Comparison of ENCODE assay signal across 1 cellular context in genomic region chr7:129146237-129146979, GRCh38.
TF ChIP-seq lines count a peak whose summit lies in the region.

No MANE protein-coding gene starts in this region.

TF ChIP-seq in WTC11, 78 proteins besides CTCF, POLR2A, EP300 and RAD21 (continued from another document):
- TF ChIP-seq PREB (CRISPR knock-in tag; IDR thresholded peaks at IDR 0.05; ENCODE audit: borderline replicate concordance) (no peak), TCF7 (CRISPR knock-in tag; IDR thresholded peaks at IDR 0.05; ENCODE audit: low read depth) (no peak), ZNF532 (CRISPR knock-in tag; IDR thresholded peaks at IDR 0.05; ENCODE audit: borderline replicate concordance) (no peak)
TF ChIP-seq in WTC11: peak in this region for 0.
